Comparison of ENCODE assay signal across 1 cellular context in genomic region chr17:43840814-43841213, GRCh38.
TF ChIP-seq lines count a peak whose summit lies in the region.

No MANE protein-coding gene starts in this region.

TF ChIP-seq in GM12878, 131 proteins besides CTCF, POLR2A, EP300 and RAD21:
- TF ChIP-seq SPI1 (IDR thresholded peaks at IDR 0.05; ENCODE audit: borderline replicate concordance, insufficient read depth, low read depth, low read length) (no peak), ZNF384 (IDR thresholded peaks at IDR 0.05; ENCODE audit: borderline replicate concordance, low read depth, low read length) (peak; percentile 81)
